27 cellular contexts compared by ENCODE assay signal in genomic region chr3:37882711-37883110, GRCh38.
"Had no signal": no experiment of that assay in that cellular context is flagged by ENCODE, and none has a peak within 500 bp of the region (broad histone marks: within the 10 kb centered on the region; RNA-seq: fewer than 3 reads in every experiment).

No MANE protein-coding gene starts in this region.

- H3K4me3 ChIP-seq: ascending aorta, breast epithelium, cardiac muscle cell, coronary artery, dorsolateral prefrontal cortex had no signal

- H3K36me3 ChIP-seq: ascending aorta, breast epithelium, cardiac muscle cell had no signal

- H3K9me3 ChIP-seq: ascending aorta, breast epithelium had no signal

- ATAC-seq: activated CD4-positive, alpha-beta T cell treated with anti-CD3 and anti-CD28 coated beads for 36 hours; activated CD8-positive, alpha-beta memory T cell treated with anti-CD3 and anti-CD28 coated beads, Interleukin-2, amount 10 ng/mL, durations not matched to agents 7 days and 5 days; activated CD8-positive, alpha-beta T cell treated with anti-CD3 and anti-CD28 coated beads, Interleukin-2, amount 10 ng/mL, durations not matched to agents 7 days and 5 days; activated naive CD8-positive, alpha-beta T cell treated with anti-CD3 and anti-CD28 coated beads, Interleukin-2, amount 50 U/mL, for 24 hours; esophagus mucosa; T-helper 17 cell had no signal

- H3K27me3 ChIP-seq: ascending aorta, breast epithelium, cardiac muscle cell, dorsolateral prefrontal cortex had no signal

- H3K27ac ChIP-seq: ascending aorta, breast epithelium, cardiac muscle cell, coronary artery had no signal

- DNase-seq: activated CD4-positive, alpha-beta memory T cell treated with anti-CD3 and anti-CD28 coated beads for 36 hours; activated CD4-positive, alpha-beta T cell treated with anti-CD3 and anti-CD28 coated beads for 36 hours; activated CD4-positive, alpha-beta T cell treated with anti-CD3 and anti-CD28 coated beads, Interleukin-2, amount 10 ng/mL, durations not matched to agents 24 days and 14 days; activated CD4-positive, CD25-positive, alpha-beta regulatory T cell; activated CD4-positive, CD25-positive, alpha-beta regulatory T cell treated with anti-CD3 and anti-CD28 coated beads, Interleukin-2, amount 50 U/mL, for 72 hours; activated CD8-positive, alpha-beta memory T cell treated with anti-CD3 and anti-CD28 coated beads, Interleukin-2, amount 10 ng/mL, durations not matched to agents 7 days and 5 days; activated CD8-positive, alpha-beta memory T cell treated with anti-CD3 and anti-CD28 coated beads, Interleukin-2, amount 50 U/mL, for 4 hours; activated CD8-positive, alpha-beta T cell treated with anti-CD3 and anti-CD28 coated beads, Interleukin-2, amount 10 ng/mL, durations not matched to agents 7 days and 5 days; activated effector memory CD4-positive, alpha-beta T cell treated with anti-CD3 and anti-CD28 coated beads, Interleukin-2, amount 50 U/mL, for 16 hours; activated naive CD4-positive, alpha-beta T cell treated with anti-CD3 and anti-CD28 coated beads for 36 hours; activated naive CD8-positive, alpha-beta T cell treated with anti-CD3 and anti-CD28 coated beads for 36 hours; activated naive CD8-positive, alpha-beta T cell treated with anti-CD3 and anti-CD28 coated beads, Interleukin-2, amount 50 U/mL, for 24 hours; activated T-cell treated with anti-CD3 and anti-CD28 coated beads, Interleukin-2, amount 50 U/mL, for 1 hour; activated T-cell treated with anti-CD3 and anti-CD28 coated beads, Interleukin-2, amount 50 U/mL, for 48 hours; dorsolateral prefrontal cortex; effector memory CD4-positive, alpha-beta T cell; endodermal cell; foreskin fibroblast; head of caudate nucleus; T-helper 1 cell; T-helper 17 cell; T1000 had no signal
